Comparison of ENCODE assay signal across 8 cellular contexts in the genomic region with DNA sequence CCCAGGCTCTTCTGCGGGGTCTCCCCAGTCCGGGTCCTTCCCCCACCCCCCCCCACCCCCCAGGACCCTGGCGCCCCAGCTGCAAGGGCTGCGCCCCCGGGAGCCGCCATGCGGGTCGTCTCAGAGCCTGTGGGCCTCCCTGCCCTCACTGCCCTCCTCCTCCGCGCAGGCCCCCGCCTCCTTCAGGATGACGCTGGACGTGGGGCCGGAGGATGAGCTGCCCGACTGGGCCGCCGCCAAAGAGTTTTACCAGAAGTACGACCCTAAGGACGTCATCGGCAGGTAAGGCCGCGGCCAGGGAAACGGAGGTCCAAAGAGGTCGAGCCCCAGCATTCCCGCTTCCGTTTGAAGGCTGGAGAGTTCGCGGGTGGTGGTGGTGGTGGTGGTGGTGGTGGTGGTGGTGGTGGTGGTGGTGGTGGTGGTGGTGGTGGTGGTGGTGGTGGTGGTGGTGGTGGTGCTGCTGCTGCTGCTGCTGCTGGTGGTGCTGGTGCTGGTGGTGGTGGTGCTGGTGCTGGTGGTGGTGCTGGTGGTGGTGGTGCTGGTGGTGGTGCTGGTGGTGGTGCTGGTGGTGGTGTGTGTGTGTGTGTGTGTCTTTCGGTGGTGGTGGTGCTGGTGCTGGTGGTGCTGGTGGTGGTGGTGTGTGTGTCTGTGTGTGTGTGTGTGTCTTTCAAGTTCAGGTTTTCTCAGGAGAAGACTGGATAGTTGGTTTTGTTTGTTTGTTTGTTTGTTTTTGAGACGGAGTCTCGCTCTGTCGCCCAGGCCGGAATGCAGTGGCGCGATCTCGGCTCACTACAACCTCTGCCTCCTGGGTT. TPM values are rescaled to one million over a fixed set of nuclear protein-coding genes. Genes with fewer than 3 reads are reported as not detected.
DNase-seq lines count a peak whose midpoint lies in the region; ATAC-seq and TF ChIP-seq lines count a peak whose summit lies in the region.

No MANE protein-coding gene starts in this region.

- peaks cover 0 to 43% (median 0%) of the 10 kb centered on the region in 3 donors for H3K36me3 ChIP-seq in Peyer's patch
- peaks cover 32 to 56% (median 46%) of the 10 kb centered on the region in 4 donors for H3K36me3 ChIP-seq in stomach

- TF ChIP-seq CTCF in Peyer's patch (IDR thresholded peaks at IDR 0.05) (no peak), cardiac fibroblast (IDR thresholded peaks at IDR 0.05; ENCODE audit: low read depth, low read length) (no peak), stomach (IDR thresholded peaks at IDR 0.05) (no peak)

- H3K4me3 ChIP-seq in Peyer's patch: peak overlapping the region; percentile 73 to 98 (median 84)
- H3K4me3 ChIP-seq in cardiac fibroblast (replicated peaks in 1 of 2; ENCODE audit: low read depth in 2 of 2, low read length in 2 of 2): peak overlapping the region; percentile 83 to 94
- peak overlapping the region; percentile 89 to 99 (median 96) for H3K4me3 ChIP-seq in stomach

- 12 to 50% (median 16%) methylated on average over 9 to 36 of the region's 36 CpGs for WGBS in stomach, 5 donors

- no peaks in the 10 kb centered on the region for H3K27me3 ChIP-seq in Peyer's patch
- no peaks in the 10 kb centered on the region for H3K27me3 ChIP-seq in stomach

- H3K4me1 ChIP-seq in Peyer's patch (peaks cover 0 to 22% (median 2%) of the 10 kb centered on the region in 4 donors), stomach (peaks cover 6 to 39% (median 18%) of the 10 kb centered on the region in 4 donors)

- ATAC-seq in GM21825 (IDR thresholded peaks at IDR 0.05; ENCODE audit: unreplicated experiment) (peak; percentile 17), left colon (peak; percentile 43), HG03460 (IDR thresholded peaks at IDR 0.05; ENCODE audit: unreplicated experiment) (no peak), GM21576 (IDR thresholded peaks at IDR 0.05; ENCODE audit: unreplicated experiment) (no peak)

- no peaks in the 10 kb centered on the region for H3K9me3 ChIP-seq in Peyer's patch
- no peaks in the 10 kb centered on the region for H3K9me3 ChIP-seq in stomach

- TF ChIP-seq EP300 in stomach (IDR thresholded peaks at IDR 0.05): no peak

- intact Hi-C loops in left colon (cut with DNase I, micrococcal nuclease): no loop called here
- intact Hi-C loops in stomach (cut with DNase I; ENCODE audit: low total_unique reads): no loop called here

- DNase-seq in EL (peak; percentile 56), Peyer's patch (peak; percentile 25 to 69 (median 56)), cardiac fibroblast (ENCODE audit: low read depth in 2 of 2) (peak; percentile 47 to 62), left colon (peak; percentile 63 to 67), stomach (no peak)

- TF ChIP-seq POLR2A in Peyer's patch (IDR thresholded peaks at IDR 0.05) (no peak), stomach (IDR thresholded peaks at IDR 0.05) (no peak)

- H3K27ac ChIP-seq in Peyer's patch (peak overlapping the region; percentile 81 to 84 (median 82)), stomach (peak overlapping the region; percentile 80 to 95 (median 88))

RNA-seq across cellular contexts. Expression of a gene that starts 0.6 kb away (rescaled TPM):
- total RNA-seq in Peyer's patch (10 to 100 TPM; 38.9 to 94.1 (median 57.7) TPM), left colon (10 to 100 TPM; 38.0 to 42.8 TPM), stomach (100 to 1,000 TPM in 1 of 5 donors, 10 to 100 TPM in 4; 18.2 to 104 (median 28.0) TPM)
- 10 to 100 TPM; 29.3 to 41.5 (median 35.6) TPM for polyA plus RNA-seq in stomach

RNA-seq across cellular contexts. Expression of a gene that starts 13.0 kb away (rescaled TPM):
- total RNA-seq in Peyer's patch (10 to 100 TPM in 1 of 4 donors, 1 to 10 TPM in 3; 2.9 to 17.3 (median 4.2) TPM), left colon (1 to 10 TPM; 5.9 to 7.8 TPM), stomach (10 to 100 TPM in 2 of 5 donors, 1 to 10 TPM in 1, not detected in 2; 2.0 to 71.2 (median 13.9) TPM)
- 10 to 100 TPM in 1 of 3 donors, 1 to 10 TPM in 2; 8.9 to 11.4 (median 9.4) TPM for polyA plus RNA-seq in stomach

RNA-seq across cellular contexts. Expression of a gene that starts 13.3 kb away (rescaled TPM):
- 100 to 1,000 TPM in 1 of 4 donors, 10 to 100 TPM in 3; 45.0 to 115 (median 73.0) TPM for total RNA-seq in Peyer's patch
- 10 to 100 TPM; 82.9 to 99.8 TPM for total RNA-seq in left colon
- 100 to 1,000 TPM in 1 of 5 donors, 10 to 100 TPM in 4; 17.5 to 155 (median 55.1) TPM for total RNA-seq in stomach
- polyA plus RNA-seq in stomach: 10 to 100 TPM; 43.7 to 57.0 (median 53.9) TPM

RNA-seq across cellular contexts. Expression of a gene that starts 38.2 kb away (rescaled TPM):
- total RNA-seq in Peyer's patch: 10 to 100 TPM; 10.9 to 28.7 (median 19.0) TPM
- total RNA-seq in left colon: 10 to 100 TPM; 12.3 to 15.2 TPM
- 10 to 100 TPM; 10.7 to 21.3 (median 18.3) TPM for total RNA-seq in stomach
- polyA plus RNA-seq in stomach: 1 to 10 TPM; 4.4 to 5.9 (median 4.9) TPM

RNA-seq across cellular contexts. Expression of a gene that starts 49.9 kb away (rescaled TPM):
- total RNA-seq in Peyer's patch: 100 to 1,000 TPM in 1 of 4 donors, 10 to 100 TPM in 3; 50.4 to 109 (median 81.8) TPM
- 10 to 100 TPM; 60.6 to 68.3 TPM for total RNA-seq in left colon
- 10 to 100 TPM; 23.3 to 70.1 (median 56.8) TPM for total RNA-seq in stomach
- 10 to 100 TPM in 1 of 3 donors, 1 to 10 TPM in 2; 1.2 to 12.1 (median 4.4) TPM for polyA plus RNA-seq in stomach

Comparison
In these comparisons a context has a peak if more than half of its experiments do, and no peak if none do; other contexts are left out.
1. ATAC-seq: peak in GM21825 (single experiment) and left colon (single experiment); none in HG03460 (single experiment) and GM21576 (single experiment).
2. Peak in every context shown above with its lines, with median percentiles within 50 percentile points of each other: H3K4me3 ChIP-seq.